ENCODE assay signal across 13 cellular contexts in genomic region chr11:108616549-108616948, GRCh38. TPM values are rescaled to one million over a fixed set of nuclear protein-coding genes. Genes with fewer than 3 reads are reported as not detected.
DNase-seq lines count a peak whose midpoint lies in the region; ATAC-seq, FAIRE-seq and TF ChIP-seq lines count a peak whose summit lies in the region.
"Had no signal": no experiment of that assay in that cellular context is flagged by ENCODE, and none has a peak within 500 bp of the region (broad histone marks: within the 10 kb centered on the region; RNA-seq: fewer than 3 reads in every experiment).

No MANE protein-coding gene starts in this region.

- DNase-seq in AG08396 (ENCODE audit: low spot score) (peak; percentile 25), K562 (ENCODE audit: extremely low read depth in 1 of 4, low spot score in 3 of 4) (no peak), keratinocyte (ENCODE audit: low read depth, low spot score) (peak; percentile 94), transverse colon (no peak), T1000 (lab: John Stamatoyannopoulos, UW) (no peak), HUDEP-2 (lab: John Stamatoyannopoulos, UW; ENCODE audit: unreplicated experiment in 76 of 76) (no peak), CD14-positive monocyte (ENCODE audit: low spot score) (no peak)
- DNase-seq: activated CD8-positive, alpha-beta T cell treated with anti-CD3 and anti-CD28 coated beads for 36 hours; effector memory CD4-positive, alpha-beta T cell; NCI-H526; tibial artery had no signal

- no peak overlapping the region for H3K4me2 ChIP-seq in K562 (ENCODE audit: insufficient read depth, low read length)
- peak overlapping the region; percentile 50 for H3K4me2 ChIP-seq in keratinocyte (ENCODE audit: control insufficient read depth, extremely low read depth, insufficient read depth, low read depth, low read length)

- H3K79me2 ChIP-seq in K562 (ENCODE audit: control insufficient read depth, insufficient read depth, low read length) (no peaks in the 10 kb centered on the region), keratinocyte (ENCODE audit: control insufficient read depth, insufficient read depth, low read length) (no peaks in the 10 kb centered on the region)

- WGBS in K562 (ENCODE audit: insufficient coverage, low coverage, missing lambda C conversion rate): 35% methylated on average over 3 of the region's 3 CpGs
- 73 to 80% methylated on average over 2 to 3 of the region's 3 CpGs for WGBS in transverse colon (ENCODE audit: low coverage in 1 of 2), 2 donors

- FAIRE-seq in K562 (lab: Jason Lieb, UNC) (no peak), keratinocyte (lab: Jason Lieb, UNC) (peak; percentile 99)

- no peak overlapping the region for H3K27ac Mint-ChIP-seq in CD14-positive monocyte
- H3K27ac Mint-ChIP-seq: activated CD8-positive, alpha-beta T cell treated with anti-CD3 and anti-CD28 coated beads for 36 hours; activated naive CD4-positive, alpha-beta T cell treated with anti-CD3 and anti-CD28 coated beads, Interleukin-2, amount 50 U/mL, for 72 hours had no signal

- H4K20me1 ChIP-seq in K562 (replicated peaks; ENCODE audit: control insufficient read depth, insufficient read depth, low read length) (no peaks in the 10 kb centered on the region), keratinocyte (ENCODE audit: control insufficient read depth, extremely low read depth, insufficient read depth, low read length) (no peaks in the 10 kb centered on the region)

- POLR2A ChIA-PET in K562 (lab: Yijun Ruan, JAX): interaction anchor here (1.2 kb wide), 1 partner anchor 23 kb away, joined by 3 read pairs; the partner anchor contains the start of gene EXPH5

- H3K9me3 ChIP-seq in HUES48 (ENCODE audit: control insufficient read depth, insufficient read depth, low read length): no peaks in the 10 kb centered on the region
- no peaks in the 10 kb centered on the region for H3K9me3 ChIP-seq in K562 (replicated peaks; ENCODE audit: control insufficient read depth, insufficient read depth, low read depth, low read length)
- no peaks in the 10 kb centered on the region for H3K9me3 ChIP-seq in keratinocyte (ENCODE audit: control insufficient read depth, low read depth, low read length)
- H3K9me3 ChIP-seq in transverse colon: no peaks in the 10 kb centered on the region
- H3K9me3 ChIP-seq: tibial artery had no signal

- dilution Hi-C loops in keratinocyte (cut with MboI; ENCODE audit: extremely low pct_ligation_motif_present, low sequenced_read_pairs): no loop called here

- CTCF ChIA-PET in K562 (lab: Yijun Ruan, JAX; ENCODE audit: low intra/inter-chr PET ratio): no interaction called here

- peaks cover under 1 to 13% (median 1%) of the 10 kb centered on the region in 3 donors for H3K27me3 Mint-ChIP-seq in CD14-positive monocyte (ENCODE audit: low read depth in 3 of 3)

- no peak for TF ChIP-seq POLR2A in K562 (conservative IDR thresholded peaks at IDR 0.05)
- no peak for TF ChIP-seq POLR2A in transverse colon (IDR thresholded peaks at IDR 0.05)

- TF ChIP-seq RAD21 in K562 (CRISPR knock-in tag; conservative IDR thresholded peaks at IDR 0.05 in 1 of 2, IDR thresholded peaks at IDR 0.05 in 1 of 2): no peak

- peaks cover 7% of the 10 kb centered on the region for H3K4me1 Mint-ChIP-seq in CD14-positive monocyte

- H2AFZ ChIP-seq in K562 (ENCODE audit: low read depth, low read length) (peak overlapping the region; percentile 37), keratinocyte (ENCODE audit: control insufficient read depth, low read length) (no peak overlapping the region)

- intact Hi-C loops in K562 (cut with micrococcal nuclease) (no loop called here), transverse colon (cut with DNase I; ENCODE audit: low total_unique reads) (no loop called here), CD14-positive monocyte (cut with micrococcal nuclease) (no loop called here)

- H3K4me3 Mint-ChIP-seq in CD14-positive monocyte: no peak overlapping the region
- H3K4me3 Mint-ChIP-seq: activated CD8-positive, alpha-beta T cell treated with anti-CD3 and anti-CD28 coated beads for 36 hours had no signal

- in situ Hi-C loops in K562 (cut with MboI): no loop called here
- in situ Hi-C loops in transverse colon (cut with MboI; ENCODE audit: low pct_ligation_motif_present in 1 of 4, low pct_unique_long_range_greater_than_20kb in 1 of 4, low sequenced_read_pairs in 3 of 4): no loop called here

- no peak; the same call in 1 of the 3 replicates for ATAC-seq in K562
- ATAC-seq: activated CD8-positive, alpha-beta T cell treated with anti-CD3 and anti-CD28 coated beads for 36 hours; activated naive CD4-positive, alpha-beta T cell treated with anti-CD3 and anti-CD28 coated beads, Interleukin-2, amount 50 U/mL, for 72 hours had no signal

- H3K27ac ChIP-seq in HUES48 (ENCODE audit: low read depth, low read length) (peak overlapping the region; percentile 55), K562 (ENCODE audit: extremely low read depth, low read depth, low read length) (no peak overlapping the region), keratinocyte (ENCODE audit: control insufficient read depth, insufficient read depth, low read length) (peak overlapping the region; percentile 99), transverse colon (no peak overlapping the region)
- H3K27ac ChIP-seq: tibial artery had no signal

- H3K9me3 Mint-ChIP-seq in CD14-positive monocyte: no peaks in the 10 kb centered on the region
- H3K9me3 Mint-ChIP-seq: activated CD8-positive, alpha-beta T cell treated with anti-CD3 and anti-CD28 coated beads for 36 hours; activated naive CD4-positive, alpha-beta T cell treated with anti-CD3 and anti-CD28 coated beads, Interleukin-2, amount 50 U/mL, for 72 hours had no signal

- no peaks in the 10 kb centered on the region for H3K9me1 ChIP-seq in K562 (ENCODE audit: control insufficient read depth, insufficient read depth, low read length)
- H3K9me1 ChIP-seq in keratinocyte (ENCODE audit: control insufficient read depth, extremely low read depth, insufficient read depth, low read length): no peaks in the 10 kb centered on the region

- TF ChIP-seq CTCF in K562 (IDR thresholded peaks at IDR 0.05 in 2 of 3, conservative IDR thresholded peaks at IDR 0.05 in 1 of 3; ENCODE audit: insufficient read depth in 2 of 3, low read depth in 1 of 3, low read length in 3 of 3) (no peak), keratinocyte (optimal IDR thresholded peaks at IDR 0.05 in 1 of 3, IDR thresholded peaks at IDR 0.05 in 1 of 3, conservative IDR thresholded peaks at IDR 0.05 in 1 of 3; ENCODE audit: extremely low read depth in 1 of 3, insufficient read depth in 2 of 3, low read length in 3 of 3) (no peak), transverse colon (IDR thresholded peaks at IDR 0.05) (no peak), CD14-positive monocyte (IDR thresholded peaks at IDR 0.05) (no peak)

- no peak overlapping the region for H3K9ac ChIP-seq in HUES48 (ENCODE audit: low read depth, low read length)
- no peak overlapping the region for H3K9ac ChIP-seq in K562 (ENCODE audit: insufficient read depth in 1 of 2, low read depth in 2 of 2, low read length in 2 of 2)
- peak overlapping the region; percentile 78 for H3K9ac ChIP-seq in keratinocyte (ENCODE audit: control insufficient read depth, extremely low read depth, insufficient read depth, low read length)

- BruUV-seq in K562 (replicated peaks; lab: Mats Ljungman, UMichigan): no TSS peak

- H3K4me3 ChIP-seq in HUES48 (ENCODE audit: low read depth, low read length): no peak overlapping the region
- H3K4me3 ChIP-seq in K562: no peak overlapping the region
- no peak overlapping the region for H3K4me3 ChIP-seq in keratinocyte (ENCODE audit: control insufficient read depth in 2 of 3, extremely low read depth in 1 of 3, insufficient read depth in 2 of 3, low read depth in 1 of 3, low read length in 3 of 3)
- H3K4me3 ChIP-seq in transverse colon: no peak overlapping the region
- H3K4me3 ChIP-seq: tibial artery had no signal

- no peak for TF ChIP-seq EP300 in K562 (IDR thresholded peaks at IDR 0.05; ENCODE audit: low read length)
- TF ChIP-seq EP300 in transverse colon (IDR thresholded peaks at IDR 0.05; ENCODE audit: low read depth): no peak

- H3K36me3 ChIP-seq in HUES48 (ENCODE audit: control insufficient read depth, insufficient read depth, low read length) (no peaks in the 10 kb centered on the region), K562 (ENCODE audit: control insufficient read depth, insufficient read depth, low read length) (no peaks in the 10 kb centered on the region), keratinocyte (ENCODE audit: control insufficient read depth in 2 of 2, extremely low read depth in 1 of 2, insufficient read depth in 2 of 2, low read length in 2 of 2) (no peaks in the 10 kb centered on the region), transverse colon (no peaks in the 10 kb centered on the region)
- H3K36me3 ChIP-seq: tibial artery had no signal

- H3K27me3 ChIP-seq in HUES48 (ENCODE audit: control insufficient read depth, insufficient read depth, low read length): no peaks in the 10 kb centered on the region
- H3K27me3 ChIP-seq in K562 (ENCODE audit: control insufficient read depth in 2 of 2, insufficient read depth in 2 of 2, low read length in 2 of 2): no peaks in the 10 kb centered on the region
- H3K27me3 ChIP-seq in keratinocyte (ENCODE audit: control insufficient read depth, extremely low read depth, insufficient read depth, low read length): no peaks in the 10 kb centered on the region
- H3K27me3 ChIP-seq in transverse colon: no peaks in the 10 kb centered on the region

- no peaks in the 10 kb centered on the region for H3K36me3 Mint-ChIP-seq in CD14-positive monocyte
- H3K36me3 Mint-ChIP-seq: activated naive CD4-positive, alpha-beta T cell treated with anti-CD3 and anti-CD28 coated beads, Interleukin-2, amount 50 U/mL, for 72 hours had no signal

- H3K4me1 ChIP-seq in HUES48 (ENCODE audit: control insufficient read depth, insufficient read depth, low read length) (no peaks in the 10 kb centered on the region), K562 (replicated peaks in 1 of 2; ENCODE audit: control insufficient read depth in 2 of 2, insufficient read depth in 2 of 2, low read length in 2 of 2) (no peaks in the 10 kb centered on the region), keratinocyte (ENCODE audit: control insufficient read depth, extremely low read depth, insufficient read depth, low read length) (peaks cover 50% of the 10 kb centered on the region), transverse colon (peaks cover 0 to 12% (median 3%) of the 10 kb centered on the region in 4 donors)
- H3K4me1 ChIP-seq: tibial artery had no signal

RNA-seq across cellular contexts. Expression of gene EXPH5, which starts 23.0 kb away (rescaled TPM):
- total RNA-seq in K562 (2011; cell fraction: chromatin; rRNA removed; ENCODE audit: low replicate concordance): 3.2 and 15.6 TPM in 2 replicates
- 2.0 and 4.3 TPM in 2 replicates for total RNA-seq in K562 (2011; cell fraction: nucleolus; rRNA removed)
- total RNA-seq in K562 (2011; cell fraction: nucleoplasm; rRNA removed): 5.7 and 8.6 TPM in 2 replicates
- total RNA-seq in K562 (2014; rRNA removed): 4.2 TPM in 2 replicates
- 6.1 and 7.3 TPM in 2 replicates for total RNA-seq in K562 (2014; rRNA removed; fragmentation: Illumina TruSeq; extraction: Trizol)
- total RNA-seq in K562 (2015; rRNA removed; fragmentation: Illumina TruSeq; extraction: Trizol): 5.6 and 5.7 TPM in 2 replicates
- total RNA-seq in K562 (2021): 6.8 and 8.5 TPM in 2 replicates
- 4.8 and 6.2 TPM in 2 replicates for polyA plus RNA-seq in K562 (2011; rRNA removed)
- 1.4 and 2.8 TPM in 2 replicates for polyA plus RNA-seq in K562 (2011; cell fraction: cytosol; rRNA removed)
- 3.5 and 6.0 TPM in 2 replicates for polyA plus RNA-seq in K562 (2011; cell fraction: nucleus; rRNA removed)
- polyA plus RNA-seq in K562 (2012): 0.48 and 0.76 TPM in 2 replicates
- 1.8 and 2.0 TPM in 2 replicates for polyA plus RNA-seq in K562 (2014; fragmentation: Illumina TruSeq; extraction: Trizol)
- 1 to 10 TPM; 1.3 to 4.8 TPM for polyA plus RNA-seq in K562 (2014; fragmentation: Nextera tagmentation; extraction: Ambion mirVana)
- 2.4 and 2.6 TPM in 2 replicates for polyA plus RNA-seq in K562 (2014; rRNA removed)
- polyA minus RNA-seq in K562 (2011; rRNA and poly(A)+ RNA removed): 16.7 and 23.8 TPM in 2 replicates
- 6.1 and 6.3 TPM in 2 replicates for polyA minus RNA-seq in K562 (2011; cell fraction: cytosol; rRNA and poly(A)+ RNA removed)
- 4.2 and 12.2 TPM in 2 replicates for polyA minus RNA-seq in K562 (2011; cell fraction: nucleus; rRNA and poly(A)+ RNA removed)
- polyA plus RNA-seq in keratinocyte: 7.9 to 19.0 TPM (median 11.7 TPM) in 3 replicates
- 14.1 TPM for polyA plus RNA-seq in keratinocyte (2011; ENCODE audit: low read depth)
- polyA plus RNA-seq in keratinocyte (2011; cell fraction: cytosol; rRNA removed): 1.6 and 3.2 TPM in 2 replicates
- 24.3 and 28.3 TPM in 2 replicates for polyA plus RNA-seq in keratinocyte (2011; cell fraction: nucleus; rRNA removed)
- 4.7 and 17.6 TPM in 2 replicates for polyA plus RNA-seq in keratinocyte (2012; ENCODE audit: low replicate concordance)
- 12.8 to 79.7 TPM (median 65.4 TPM) in 3 replicates for polyA minus RNA-seq in keratinocyte
- polyA minus RNA-seq in keratinocyte (2011; cell fraction: cytosol; rRNA and poly(A)+ RNA removed): 6.5 TPM
- polyA minus RNA-seq in keratinocyte (2011; cell fraction: nucleus; rRNA and poly(A)+ RNA removed): 57.4 and 120 TPM in 2 replicates
- total RNA-seq in transverse colon: 10 to 100 TPM; 19.8 to 73.8 (median 33.2) TPM
- polyA plus RNA-seq in CD14-positive monocyte: under 1 TPM in 1 of 2 donors, not detected in 1; 0.17 TPM

RNA-seq across cellular contexts. Expression of gene DDX10, which starts 48.3 kb away (rescaled TPM):
- total RNA-seq in K562 (2011; cell fraction: chromatin; rRNA removed; ENCODE audit: low replicate concordance): 29.3 and 73.7 TPM in 2 replicates
- total RNA-seq in K562 (2011; cell fraction: nucleolus; rRNA removed): 23.7 and 24.2 TPM in 2 replicates
- 33.8 and 41.2 TPM in 2 replicates for total RNA-seq in K562 (2011; cell fraction: nucleoplasm; rRNA removed)
- total RNA-seq in K562 (2014; rRNA removed) (48.3 and 50.0 TPM in 2 replicates), K562 (2014; rRNA removed; fragmentation: Illumina TruSeq; extraction: Trizol) (77.2 and 83.6 TPM in 2 replicates), K562 (2015; rRNA removed; fragmentation: Illumina TruSeq; extraction: Trizol) (69.1 and 72.5 TPM in 2 replicates), K562 (2021) (64.6 and 66.6 TPM in 2 replicates), transverse colon (10 to 100 TPM in 2 of 4 donors, 1 to 10 TPM in 2; 7.6 to 38.2 (median 12.6) TPM)
- polyA plus RNA-seq in K562 (2011; rRNA removed) (41.7 and 50.7 TPM in 2 replicates), K562 (2014; fragmentation: Illumina TruSeq; extraction: Trizol) (61.0 and 94.6 TPM in 2 replicates), K562 (2014; fragmentation: Nextera tagmentation; extraction: Ambion mirVana) (10 to 100 TPM; 33.9 to 40.8 TPM), K562 (2014; rRNA removed) (42.1 and 45.9 TPM in 2 replicates), keratinocyte (23.4 to 32.3 TPM (median 29.5 TPM) in 3 replicates), CD14-positive monocyte (1 to 10 TPM; 5.0 to 5.3 TPM)
- 30.1 and 51.2 TPM in 2 replicates for polyA plus RNA-seq in K562 (2011; cell fraction: cytosol; rRNA removed)
- polyA plus RNA-seq in K562 (2011; cell fraction: nucleus; rRNA removed): 29.6 and 31.2 TPM in 2 replicates
- 17.6 and 41.4 TPM in 2 replicates for polyA plus RNA-seq in K562 (2012)
- 105 and 107 TPM in 2 replicates for polyA minus RNA-seq in K562 (2011; rRNA and poly(A)+ RNA removed)
- 33.5 and 34.0 TPM in 2 replicates for polyA minus RNA-seq in K562 (2011; cell fraction: cytosol; rRNA and poly(A)+ RNA removed)
- 47.0 and 54.5 TPM in 2 replicates for polyA minus RNA-seq in K562 (2011; cell fraction: nucleus; rRNA and poly(A)+ RNA removed)
- polyA plus RNA-seq in keratinocyte (2011; ENCODE audit: low read depth): 30.9 TPM
- polyA plus RNA-seq in keratinocyte (2011; cell fraction: cytosol; rRNA removed): 21.1 and 35.6 TPM in 2 replicates
- 43.8 and 46.1 TPM in 2 replicates for polyA plus RNA-seq in keratinocyte (2011; cell fraction: nucleus; rRNA removed)
- 21.1 and 21.4 TPM in 2 replicates for polyA plus RNA-seq in keratinocyte (2012; ENCODE audit: low replicate concordance)
- polyA minus RNA-seq in keratinocyte: 15.6 to 47.1 TPM (median 37.6 TPM) in 3 replicates
- 12.9 TPM for polyA minus RNA-seq in keratinocyte (2011; cell fraction: cytosol; rRNA and poly(A)+ RNA removed)
- polyA minus RNA-seq in keratinocyte (2011; cell fraction: nucleus; rRNA and poly(A)+ RNA removed): 18.8 and 41.8 TPM in 2 replicates

Comparison
In these comparisons a context has a peak if more than half of its experiments do, and no peak if none do; other contexts are left out.
1. DNase-seq: peak in AG08396 (single experiment) and keratinocyte (single experiment); none in K562 (0 of 4), transverse colon (single experiment), T1000 (single experiment), HUDEP-2 (0 of 76) and CD14-positive monocyte (single experiment).
2. H3K27ac ChIP-seq: peak in HUES48 (single experiment) and keratinocyte (single experiment); none in K562 (single experiment) and transverse colon (0 of 4).